ENCODE assay signal across 10 cellular contexts in genomic region chr3:195689181-195690070, GRCh38. TPM values are rescaled to one million over a fixed set of nuclear protein-coding genes. Genes with fewer than 3 reads are reported as not detected.
A peak's percentile ranks its signal among the peaks of the same experiment; 100 is the strongest.
DNase-seq lines count a peak whose midpoint lies in the region; ATAC-seq and TF ChIP-seq lines count a peak whose summit lies in the region.
"Not testable (repeated sequence)": the region's sequence is repeated elsewhere in the genome, so short reads cannot be mapped to it uniquely, and the experiment has no call there.
"Had no signal": no experiment of that assay in that cellular context is flagged by ENCODE, and none has a peak within 500 bp of the region (broad histone marks: within the 10 kb centered on the region; RNA-seq: fewer than 3 reads in every experiment).

No MANE protein-coding gene starts in this region.

- not testable (repeated sequence) for TF ChIP-seq POLR2A in sigmoid colon (IDR thresholded peaks at IDR 0.05)

- not testable (repeated sequence) for H3K27me3 Mint-ChIP-seq in activated T-cell treated with anti-CD3 and anti-CD28 coated beads, Interleukin-2, amount 50 U/mL, for 24 hours; type B pancreatic cell

- not testable (repeated sequence) for H3K9me3 Mint-ChIP-seq in activated T-cell treated with anti-CD3 and anti-CD28 coated beads, Interleukin-2, amount 50 U/mL, for 24 hours; type B pancreatic cell

- TF ChIP-seq EP300 in sigmoid colon (IDR thresholded peaks at IDR 0.05): not testable (repeated sequence)

- WGBS in sigmoid colon, 2 donors: 82% methylated on average over 21 of the region's 21 CpGs

- peaks cover 67% of the 10 kb centered on the region for H3K36me3 Mint-ChIP-seq in activated T-cell treated with anti-CD3 and anti-CD28 coated beads, Interleukin-2, amount 50 U/mL, for 24 hours (ENCODE audit: low read depth)
- peaks cover 48% of the 10 kb centered on the region for H3K36me3 Mint-ChIP-seq in type B pancreatic cell

- H3K36me3 ChIP-seq in sigmoid colon: peaks cover 0 to 54% (median 9%) of the 10 kb centered on the region in 4 donors

- H3K4me1 ChIP-seq in sigmoid colon: peaks cover 0 to 20% (median 13%) of the 10 kb centered on the region in 4 donors

- peak overlapping the region; percentile 37 for H3K27ac Mint-ChIP-seq in activated T-cell treated with anti-CD3 and anti-CD28 coated beads, Interleukin-2, amount 50 U/mL, for 24 hours
- H3K27ac Mint-ChIP-seq in type B pancreatic cell: peak overlapping the region; percentile 58

- H3K4me3 Mint-ChIP-seq in activated T-cell treated with anti-CD3 and anti-CD28 coated beads, Interleukin-2, amount 50 U/mL, for 24 hours; type B pancreatic cell: not testable (repeated sequence)

- not testable (repeated sequence) for TF ChIP-seq CTCF in sigmoid colon (IDR thresholded peaks at IDR 0.05); type B pancreatic cell (conservative IDR thresholded peaks at IDR 0.05)

- intact Hi-C loops in cardiac septum (cut with DNase I); sigmoid colon (cut with DNase I): not testable (repeated sequence)

- DNase-seq in HuH-7.5 (ENCODE audit: low spot score) (peak; percentile 1), cerebellum (ENCODE audit: low spot score) (peak; percentile 47), cardiac septum (ENCODE audit: low spot score) (peak; percentile 74), myocyte (ENCODE audit: low read depth) (peak; percentile 42), sigmoid colon (peak; percentile 75)
- DNase-seq in activated T-cell treated with anti-CD3 and anti-CD28 coated beads, Interleukin-2, amount 50 U/mL, for 24 hours; left lobe of liver (ENCODE audit: low spot score); type B pancreatic cell (ENCODE audit: extremely low spot score, unreplicated experiment): not testable (repeated sequence)

- H3K9me3 ChIP-seq in sigmoid colon: not testable (repeated sequence)

- peak overlapping the region; percentile 65 to 73 (median 70) for H3K27ac ChIP-seq in sigmoid colon

- H3K27me3 ChIP-seq in sigmoid colon: not testable (repeated sequence)

- peaks cover 25% of the 10 kb centered on the region for H3K4me1 Mint-ChIP-seq in activated T-cell treated with anti-CD3 and anti-CD28 coated beads, Interleukin-2, amount 50 U/mL, for 24 hours (ENCODE audit: low read depth)
- not testable (repeated sequence) for H3K4me1 Mint-ChIP-seq in type B pancreatic cell (ENCODE audit: unreplicated experiment)

- H3K4me3 ChIP-seq in sigmoid colon: not testable (repeated sequence)

- ATAC-seq in left lobe of liver: peak; percentile 64

RNA-seq across cellular contexts. Expression of gene MUC20, which starts 31.4 kb away (rescaled TPM):
- total RNA-seq in cerebellum (4.3 TPM), cardiac septum (6.5 TPM), left lobe of liver (29.6 TPM), myocyte (0.10 and 0.96 TPM in 2 replicates), sigmoid colon (10 to 100 TPM in 2 of 4 donors, 1 to 10 TPM in 2; 2.9 to 20.8 (median 7.1) TPM), type B pancreatic cell (ENCODE audit: low replicate concordance) (19.7 and 20.0 TPM in 2 replicates)
- polyA plus RNA-seq in myocyte (2012): 2.3 TPM
- polyA plus RNA-seq in sigmoid colon: 10 to 100 TPM in 2 of 3 donors, 1 to 10 TPM in 1; 7.8 to 48.7 (median 13.9) TPM
- total RNA-seq: Daoy, SJSA1 had no signal
